In genomic region chr10:59096631-59097030, GRCh38 we compare ENCODE assay signal across 25 cellular contexts.
"Had no signal": no experiment of that assay in that cellular context is flagged by ENCODE, and none has a peak within 500 bp of the region (broad histone marks: within the 10 kb centered on the region; RNA-seq: fewer than 3 reads in every experiment).

No MANE protein-coding gene starts in this region.

- H3K27me3 Mint-ChIP-seq: activated CD4-positive, alpha-beta memory T cell treated with anti-CD3 and anti-CD28 coated beads, Interleukin-2, amount 10 ng/mL, durations not matched to agents 7 days and 5 days; activated CD4-positive, alpha-beta T cell treated with anti-CD3 and anti-CD28 coated beads for 36 hours; activated naive CD8-positive, alpha-beta T cell treated with anti-CD3 and anti-CD28 coated beads for 36 hours; activated T-helper 17 cell treated with anti-CD3 and anti-CD28 coated beads, Interleukin-2, amount 50 U/mL, for 72 hours had no signal

- H3K27ac Mint-ChIP-seq: activated CD4-positive, alpha-beta memory T cell treated with anti-CD3 and anti-CD28 coated beads, Interleukin-2, amount 10 ng/mL, durations not matched to agents 7 days and 5 days; activated CD4-positive, alpha-beta T cell treated with anti-CD3 and anti-CD28 coated beads for 36 hours; activated naive CD4-positive, alpha-beta T cell treated with anti-CD3 and anti-CD28 coated beads for 36 hours; activated naive CD8-positive, alpha-beta T cell treated with anti-CD3 and anti-CD28 coated beads for 36 hours; activated T-helper 17 cell treated with anti-CD3 and anti-CD28 coated beads, Interleukin-2, amount 50 U/mL, for 72 hours had no signal

- H3K4me1 Mint-ChIP-seq: activated CD4-positive, alpha-beta memory T cell treated with anti-CD3 and anti-CD28 coated beads, Interleukin-2, amount 10 ng/mL, durations not matched to agents 7 days and 5 days; activated CD4-positive, alpha-beta T cell treated with anti-CD3 and anti-CD28 coated beads for 36 hours; activated naive CD8-positive, alpha-beta T cell treated with anti-CD3 and anti-CD28 coated beads for 36 hours; activated T-helper 17 cell treated with anti-CD3 and anti-CD28 coated beads, Interleukin-2, amount 50 U/mL, for 72 hours had no signal

- H3K9me3 Mint-ChIP-seq: activated CD4-positive, alpha-beta memory T cell treated with anti-CD3 and anti-CD28 coated beads, Interleukin-2, amount 10 ng/mL, durations not matched to agents 7 days and 5 days; activated naive CD4-positive, alpha-beta T cell treated with anti-CD3 and anti-CD28 coated beads for 36 hours; activated naive CD8-positive, alpha-beta T cell treated with anti-CD3 and anti-CD28 coated beads for 36 hours had no signal

- H3K36me3 Mint-ChIP-seq: activated naive CD8-positive, alpha-beta T cell treated with anti-CD3 and anti-CD28 coated beads for 36 hours had no signal

- ATAC-seq: activated CD4-positive, alpha-beta T cell treated with anti-CD3 and anti-CD28 coated beads for 36 hours; activated T-helper 17 cell treated with anti-CD3 and anti-CD28 coated beads, Interleukin-2, amount 50 U/mL, for 72 hours had no signal

- H3K4me3 Mint-ChIP-seq: activated CD4-positive, alpha-beta memory T cell treated with anti-CD3 and anti-CD28 coated beads, Interleukin-2, amount 10 ng/mL, durations not matched to agents 7 days and 5 days; activated CD4-positive, alpha-beta T cell treated with anti-CD3 and anti-CD28 coated beads for 36 hours; activated naive CD4-positive, alpha-beta T cell treated with anti-CD3 and anti-CD28 coated beads for 36 hours; activated naive CD8-positive, alpha-beta T cell treated with anti-CD3 and anti-CD28 coated beads for 36 hours; activated T-helper 17 cell treated with anti-CD3 and anti-CD28 coated beads, Interleukin-2, amount 50 U/mL, for 72 hours had no signal

- H3K27ac ChIP-seq: breast epithelium, Peyer's patch, RWPE1, SJCRH30, WERI-Rb-1 had no signal

- DNase-seq: activated CD4-positive, alpha-beta memory T cell treated with anti-CD3 and anti-CD28 coated beads, Interleukin-2, amount 10 ng/mL, durations not matched to agents 7 days and 5 days; activated CD4-positive, alpha-beta T cell treated with anti-CD3 and anti-CD28 coated beads for 36 hours; activated CD4-positive, alpha-beta T cell treated with anti-CD3 and anti-CD28 coated beads, Interleukin-2, amount 50 U/mL, for 1 hour; activated gamma-delta T cell; activated naive CD4-positive, alpha-beta T cell treated with anti-CD3 and anti-CD28 coated beads for 36 hours; activated naive CD8-positive, alpha-beta T cell treated with anti-CD3 and anti-CD28 coated beads for 36 hours; activated T-cell treated with anti-CD3 and anti-CD28 coated beads for 4 hours; activated T-cell treated with anti-CD3 and anti-CD28 coated beads, Interleukin-2, amount 50 U/mL, for 48 hours; MM.1S; NCI-H1105; NCI-H1436; NCI-H1694 treated with DMSO at 0.1 percent for 48 hours; NCI-H2029 treated with DMSO at 0.1 percent for 48 hours; NCI-H510A treated with DMSO at 0.1 percent for 48 hours; NCI-H69; NK-92 treated with Interleukin-12 subunit alpha and Interleukin-12 subunit beta, amount 100 ng/mL, for 24 hours; Peyer's patch; Right ventricle myocardium superior; SJCRH30; SK-N-SH; T-helper 1 cell; WERI-Rb-1 had no signal
